In the genomic region with DNA sequence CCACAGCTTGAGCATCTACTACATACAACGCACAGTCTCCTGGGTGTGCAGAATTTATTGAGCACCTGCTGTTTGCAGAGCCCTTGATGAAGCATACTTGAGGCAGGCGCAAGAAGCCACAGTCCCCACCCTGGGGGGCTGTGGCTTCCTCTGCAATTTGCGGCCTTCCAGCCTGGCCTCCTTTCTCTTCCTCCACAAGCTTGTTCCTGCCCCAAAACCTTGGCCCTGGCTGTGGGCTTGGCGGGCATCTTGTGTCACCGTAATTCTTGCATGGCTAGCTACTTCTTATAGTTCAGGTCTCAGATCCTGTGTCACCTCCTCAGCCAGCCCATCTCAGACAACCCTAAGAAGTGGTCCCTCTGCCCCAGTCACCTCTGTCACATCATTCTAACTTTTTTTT, we compare ENCODE assay signal across 15 cellular contexts. TPM values are rescaled to one million over a fixed set of nuclear protein-coding genes. Genes with fewer than 3 reads are reported as not detected.
DNase-seq lines count a peak whose midpoint lies in the region; ATAC-seq and TF ChIP-seq lines count a peak whose summit lies in the region.
"Had no signal": no experiment of that assay in that cellular context is flagged by ENCODE, and none has a peak within 500 bp of the region (broad histone marks: within the 10 kb centered on the region; RNA-seq: fewer than 3 reads in every experiment).

No MANE protein-coding gene starts in this region.

- H3K27me3 Mint-ChIP-seq in activated CD8-positive, alpha-beta T cell treated with anti-CD3 and anti-CD28 coated beads, Interleukin-2, amount 10 ng/mL, durations not matched to agents 7 days and 5 days (ENCODE audit: low read depth): no peaks in the 10 kb centered on the region
- H3K27me3 Mint-ChIP-seq in activated CD8-positive, alpha-beta T cell treated with anti-CD3 and anti-CD28 coated beads for 36 hours: no peaks in the 10 kb centered on the region
- no peaks in the 10 kb centered on the region for H3K27me3 Mint-ChIP-seq in natural killer cell (ENCODE audit: low read depth in 2 of 2)
- H3K27me3 Mint-ChIP-seq in natural killer cell treated with Interleukin-12 subunit alpha and Interleukin-12 subunit beta and Interleukin-15 and Interleukin-18, amount 100 ng/mL, for 72 hours: no peaks in the 10 kb centered on the region
- H3K27me3 Mint-ChIP-seq in effector memory CD8-positive, alpha-beta T cell: no peaks in the 10 kb centered on the region
- H3K27me3 Mint-ChIP-seq: CD4-positive, CD25-positive, alpha-beta regulatory T cell had no signal

- peak overlapping the region; percentile 78 for H3K27ac Mint-ChIP-seq in activated CD8-positive, alpha-beta T cell treated with anti-CD3 and anti-CD28 coated beads, Interleukin-2, amount 10 ng/mL, durations not matched to agents 7 days and 5 days
- H3K27ac Mint-ChIP-seq in activated CD8-positive, alpha-beta T cell treated with anti-CD3 and anti-CD28 coated beads for 36 hours: no peak overlapping the region
- H3K27ac Mint-ChIP-seq in natural killer cell: peak overlapping the region; percentile 55
- no peak overlapping the region for H3K27ac Mint-ChIP-seq in natural killer cell treated with Interleukin-12 subunit alpha and Interleukin-12 subunit beta and Interleukin-15 and Interleukin-18, amount 100 ng/mL, for 72 hours
- H3K27ac Mint-ChIP-seq in effector memory CD8-positive, alpha-beta T cell: peak overlapping the region; percentile 74 to 82

- H3K9me3 ChIP-seq in OCI-LY7 (ENCODE audit: low read length): peaks cover 6% of the 10 kb centered on the region; the same call in 1 of the 2 replicates
- H3K9me3 ChIP-seq: Caco-2, HAP-1 had no signal

- CTCF ChIA-PET in activated CD8-positive, alpha-beta T cell treated with anti-CD3 and anti-CD28 coated beads, Interleukin-2, amount 10 ng/mL, durations not matched to agents 7 days and 5 days (lab: Charles Lee): interaction anchor here (1.1 to 1.7 kb wide), 3 partner anchors 31 to 57 kb away, joined by 3 to 5 read pairs (median 3); no protein-coding TSS in a partner anchor
- CTCF ChIA-PET in activated CD8-positive, alpha-beta T cell treated with anti-CD3 and anti-CD28 coated beads for 36 hours (lab: Charles Lee): interaction anchor here (0.9 kb wide), 1 partner anchor 155 kb away, joined by 3 read pairs; no protein-coding TSS in a partner anchor
- CTCF ChIA-PET in OCI-LY7 (lab: Charles Lee; ENCODE audit: unreplicated experiment): no interaction called here

- DNase-seq in activated CD8-positive, alpha-beta T cell treated with anti-CD3 and anti-CD28 coated beads, Interleukin-2, amount 10 ng/mL, durations not matched to agents 7 days and 5 days: no peak
- DNase-seq in activated CD8-positive, alpha-beta T cell treated with anti-CD3 and anti-CD28 coated beads for 36 hours: no peak
- no peak for DNase-seq in natural killer cell
- DNase-seq in natural killer cell treated with Interleukin-12 subunit alpha and Interleukin-12 subunit beta and Interleukin-15 and Interleukin-18, amount 100 ng/mL, for 72 hours (ENCODE audit: low spot score): no peak
- no peak for DNase-seq in effector memory CD8-positive, alpha-beta T cell
- DNase-seq in stimulated activated CD8-positive, alpha-beta memory T cell treated with anti-CD3 and anti-CD28 coated beads, Interleukin-4, amount 100 ng/mL, for 48 hours: no peak
- DNase-seq in amniotic stem cell (lab: John Stamatoyannopoulos, UW): no peak
- no peak for DNase-seq in OCI-LY7 (ENCODE audit: low spot score)
- DNase-seq: 8988T; C1 segment of cervical spinal cord; Caco-2; CD4-positive, CD25-positive, alpha-beta regulatory T cell; GM23248 had no signal

- POLR2A ChIA-PET in activated CD8-positive, alpha-beta T cell treated with anti-CD3 and anti-CD28 coated beads, Interleukin-2, amount 10 ng/mL, durations not matched to agents 7 days and 5 days (lab: Charles Lee): interaction anchor here (0.6 kb wide), 2 partner anchors 15 to 252 kb away, joined by 3 to 6 read pairs; no protein-coding TSS in a partner anchor
- POLR2A ChIA-PET in activated CD8-positive, alpha-beta T cell treated with anti-CD3 and anti-CD28 coated beads for 36 hours (lab: Charles Lee): no interaction called here
- POLR2A ChIA-PET in OCI-LY7 (lab: Charles Lee): interaction anchor here (0.7 kb wide), 1 partner anchor 209 kb away, joined by 3 read pairs; no protein-coding TSS in a partner anchor

- BruUV-seq in OCI-LY7 (replicated peaks; lab: Mats Ljungman, UMichigan): no TSS peak

- H3K4me2 ChIP-seq in OCI-LY7 (ENCODE audit: low read length): no peak overlapping the region

- no peaks in the 10 kb centered on the region for H4K20me1 ChIP-seq in OCI-LY7 (ENCODE audit: insufficient read depth, low read length)

- no peaks in the 10 kb centered on the region for H3K9me2 ChIP-seq in OCI-LY7 (ENCODE audit: insufficient read depth, low read length)

- no peaks in the 10 kb centered on the region for H3K9me3 Mint-ChIP-seq in activated CD8-positive, alpha-beta T cell treated with anti-CD3 and anti-CD28 coated beads, Interleukin-2, amount 10 ng/mL, durations not matched to agents 7 days and 5 days (ENCODE audit: insufficient read depth)
- peaks cover 5% of the 10 kb centered on the region for H3K9me3 Mint-ChIP-seq in activated CD8-positive, alpha-beta T cell treated with anti-CD3 and anti-CD28 coated beads for 36 hours
- no peaks in the 10 kb centered on the region for H3K9me3 Mint-ChIP-seq in natural killer cell
- no peaks in the 10 kb centered on the region for H3K9me3 Mint-ChIP-seq in natural killer cell treated with Interleukin-12 subunit alpha and Interleukin-12 subunit beta and Interleukin-15 and Interleukin-18, amount 100 ng/mL, for 72 hours
- peaks cover 0 to 2% of the 10 kb centered on the region in 2 donors for H3K9me3 Mint-ChIP-seq in effector memory CD8-positive, alpha-beta T cell

- H3K4me1 Mint-ChIP-seq in activated CD8-positive, alpha-beta T cell treated with anti-CD3 and anti-CD28 coated beads, Interleukin-2, amount 10 ng/mL, durations not matched to agents 7 days and 5 days (ENCODE audit: low read depth): peaks cover 10% of the 10 kb centered on the region
- H3K4me1 Mint-ChIP-seq in activated CD8-positive, alpha-beta T cell treated with anti-CD3 and anti-CD28 coated beads for 36 hours (ENCODE audit: low read depth): no peaks in the 10 kb centered on the region
- H3K4me1 Mint-ChIP-seq in natural killer cell: peaks cover 18 to 23% of the 10 kb centered on the region in 2 donors
- H3K4me1 Mint-ChIP-seq in natural killer cell treated with Interleukin-12 subunit alpha and Interleukin-12 subunit beta and Interleukin-15 and Interleukin-18, amount 100 ng/mL, for 72 hours (ENCODE audit: low read depth in 2 of 2): peaks cover 15% of the 10 kb centered on the region in 2 donors
- H3K4me1 Mint-ChIP-seq in effector memory CD8-positive, alpha-beta T cell (ENCODE audit: low read depth in 2 of 2): peaks cover 4 to 13% of the 10 kb centered on the region in 2 donors
- H3K4me1 Mint-ChIP-seq: CD4-positive, CD25-positive, alpha-beta regulatory T cell had no signal

- ATAC-seq in activated CD8-positive, alpha-beta T cell treated with anti-CD3 and anti-CD28 coated beads, Interleukin-2, amount 10 ng/mL, durations not matched to agents 7 days and 5 days: no peak
- ATAC-seq in activated CD8-positive, alpha-beta T cell treated with anti-CD3 and anti-CD28 coated beads for 36 hours: no peak
- ATAC-seq in natural killer cell: peak in 2 of 3 donors; percentile 15 to 46
- ATAC-seq in natural killer cell treated with Interleukin-12 subunit alpha and Interleukin-12 subunit beta and Interleukin-15 and Interleukin-18, amount 100 ng/mL, for 72 hours: no peak
- peak; percentile 45 for ATAC-seq in effector memory CD8-positive, alpha-beta T cell (replicated peaks)
- ATAC-seq: HepG2 had no signal

- peaks cover 91% of the 10 kb centered on the region for H3K36me3 ChIP-seq in OCI-LY7 (ENCODE audit: insufficient read depth, low read length)

- H2AFZ ChIP-seq in OCI-LY7 (ENCODE audit: low read length): no peak overlapping the region
- H2AFZ ChIP-seq: GM23248 had no signal

- no peak overlapping the region for H3K4me3 ChIP-seq in OCI-LY7 (ENCODE audit: low read depth, low read length, poor library complexity, severe bottlenecking)
- H3K4me3 ChIP-seq: GM23248, HAP-1 had no signal

- peaks cover 72% of the 10 kb centered on the region for H3K36me3 Mint-ChIP-seq in activated CD8-positive, alpha-beta T cell treated with anti-CD3 and anti-CD28 coated beads, Interleukin-2, amount 10 ng/mL, durations not matched to agents 7 days and 5 days (ENCODE audit: low read depth)
- H3K36me3 Mint-ChIP-seq in activated CD8-positive, alpha-beta T cell treated with anti-CD3 and anti-CD28 coated beads for 36 hours (ENCODE audit: low read depth): peaks cover 74% of the 10 kb centered on the region
- no peaks in the 10 kb centered on the region for H3K36me3 Mint-ChIP-seq in natural killer cell
- H3K36me3 Mint-ChIP-seq in natural killer cell treated with Interleukin-12 subunit alpha and Interleukin-12 subunit beta and Interleukin-15 and Interleukin-18, amount 100 ng/mL, for 72 hours: peaks cover 5% of the 10 kb centered on the region
- H3K36me3 Mint-ChIP-seq in effector memory CD8-positive, alpha-beta T cell (ENCODE audit: insufficient read depth): peaks cover 30% of the 10 kb centered on the region

- no peaks in the 10 kb centered on the region for H3K79me2 ChIP-seq in OCI-LY7 (ENCODE audit: insufficient read depth, low read depth, low read length)

- no peak overlapping the region for H3K4me3 Mint-ChIP-seq in activated CD8-positive, alpha-beta T cell treated with anti-CD3 and anti-CD28 coated beads, Interleukin-2, amount 10 ng/mL, durations not matched to agents 7 days and 5 days
- H3K4me3 Mint-ChIP-seq in activated CD8-positive, alpha-beta T cell treated with anti-CD3 and anti-CD28 coated beads for 36 hours: no peak overlapping the region
- H3K4me3 Mint-ChIP-seq in natural killer cell: peak overlapping the region; percentile 68
- H3K4me3 Mint-ChIP-seq in natural killer cell treated with Interleukin-12 subunit alpha and Interleukin-12 subunit beta and Interleukin-15 and Interleukin-18, amount 100 ng/mL, for 72 hours: no peak overlapping the region
- H3K4me3 Mint-ChIP-seq in effector memory CD8-positive, alpha-beta T cell: peak overlapping the region in 1 of 2 donors; percentile 17
- H3K4me3 Mint-ChIP-seq: CD4-positive, CD25-positive, alpha-beta regulatory T cell had no signal

- intact Hi-C loops in activated CD8-positive, alpha-beta T cell treated with anti-CD3 and anti-CD28 coated beads for 36 hours (cut with micrococcal nuclease): no loop called here
- intact Hi-C loops in natural killer cell (cut with micrococcal nuclease) (no loop called here), OCI-LY7 (cut with micrococcal nuclease; ENCODE audit: unreplicated experiment) (no loop called here)

- no peaks in the 10 kb centered on the region for H3K4me1 ChIP-seq in OCI-LY7 (ENCODE audit: insufficient read depth, low read length, poor library complexity, severe bottlenecking)
- H3K4me1 ChIP-seq: Caco-2, HAP-1 had no signal

- no peak for TF ChIP-seq CTCF in activated CD8-positive, alpha-beta T cell treated with anti-CD3 and anti-CD28 coated beads for 36 hours (IDR thresholded peaks at IDR 0.05)
- no peak for TF ChIP-seq CTCF in natural killer cell (IDR thresholded peaks at IDR 0.05)
- TF ChIP-seq CTCF in OCI-LY7 (conservative IDR thresholded peaks at IDR 0.05; ENCODE audit: low read length): no peak

- H3K27ac ChIP-seq in OCI-LY7 (ENCODE audit: low read depth, low read length, poor library complexity, severe bottlenecking): no peak overlapping the region
- H3K27ac ChIP-seq: GM23248 had no signal

RNA-seq across cellular contexts. Expression of a gene that starts 43.9 kb away (rescaled TPM):
- 10 to 100 TPM; 43.8 to 49.9 TPM for total RNA-seq in activated CD8-positive, alpha-beta T cell treated with anti-CD3 and anti-CD28 coated beads, Interleukin-2, amount 10 ng/mL, durations not matched to agents 7 days and 5 days
- total RNA-seq in activated CD8-positive, alpha-beta T cell treated with anti-CD3 and anti-CD28 coated beads for 36 hours: 10 to 100 TPM; 66.9 to 67.9 TPM
- total RNA-seq in natural killer cell (100 to 1,000 TPM in 2 of 3 donors, 10 to 100 TPM in 1; 95.0 to 116 (median 104) TPM), OCI-LY7 (2022) (103 and 107 TPM in 2 replicates)
- total RNA-seq in natural killer cell treated with Interleukin-12 subunit alpha and Interleukin-12 subunit beta and Interleukin-15 and Interleukin-18, amount 100 ng/mL, for 72 hours: 100 to 1,000 TPM in 1 of 2 donors, 10 to 100 TPM in 1; 54.7 to 114 TPM
- 71.1 and 74.5 TPM in 2 replicates for total RNA-seq in OCI-LY7 (2014; rRNA removed; shearing (Covaris generic))

RNA-seq across cellular contexts. Expression of a gene that starts 47.2 kb away (rescaled TPM):
- 10 to 100 TPM; 27.7 to 28.9 TPM for total RNA-seq in activated CD8-positive, alpha-beta T cell treated with anti-CD3 and anti-CD28 coated beads, Interleukin-2, amount 10 ng/mL, durations not matched to agents 7 days and 5 days
- total RNA-seq in activated CD8-positive, alpha-beta T cell treated with anti-CD3 and anti-CD28 coated beads for 36 hours: 10 to 100 TPM; 28.6 to 31.2 TPM
- total RNA-seq in natural killer cell (10 to 100 TPM; 12.6 to 33.5 (median 22.9) TPM), OCI-LY7 (2022) (40.0 and 42.3 TPM in 2 replicates)
- total RNA-seq in natural killer cell treated with Interleukin-12 subunit alpha and Interleukin-12 subunit beta and Interleukin-15 and Interleukin-18, amount 100 ng/mL, for 72 hours: 10 to 100 TPM; 13.7 to 42.6 TPM
- 17.6 and 23.8 TPM in 2 replicates for total RNA-seq in OCI-LY7 (2014; rRNA removed; shearing (Covaris generic))

Comparison
In these comparisons a context has a peak if more than half of its experiments do, and no peak if none do; other contexts are left out.
1. ATAC-seq: peak in natural killer cell (2 of 3) and effector memory CD8-positive, alpha-beta T cell (single experiment); none in activated CD8-positive, alpha-beta T cell treated with anti-CD3 and anti-CD28 coated beads, Interleukin-2, amount 10 ng/mL, durations not matched to agents 7 days and 5 days (single experiment), activated CD8-positive, alpha-beta T cell treated with anti-CD3 and anti-CD28 coated beads for 36 hours (single experiment) and natural killer cell treated with Interleukin-12 subunit alpha and Interleukin-12 subunit beta and Interleukin-15 and Interleukin-18, amount 100 ng/mL, for 72 hours (0 of 2).
2. H3K27ac Mint-ChIP-seq: peak in activated CD8-positive, alpha-beta T cell treated with anti-CD3 and anti-CD28 coated beads, Interleukin-2, amount 10 ng/mL, durations not matched to agents 7 days and 5 days (single experiment), natural killer cell (2 of 2) and effector memory CD8-positive, alpha-beta T cell (2 of 2); none in activated CD8-positive, alpha-beta T cell treated with anti-CD3 and anti-CD28 coated beads for 36 hours (single experiment) and natural killer cell treated with Interleukin-12 subunit alpha and Interleukin-12 subunit beta and Interleukin-15 and Interleukin-18, amount 100 ng/mL, for 72 hours (0 of 2).